ENCODE assay signal across 8 cellular contexts in genomic region chr10:25113231-25114035, GRCh38.
DNase-seq lines count a peak whose midpoint lies in the region; ATAC-seq, FAIRE-seq and TF ChIP-seq lines count a peak whose summit lies in the region.

No MANE protein-coding gene starts in this region.

- no TSS peak for BruUV-seq in mammary epithelial cell (replicated peaks; lab: Mats Ljungman, UMichigan)

- ATAC-seq in GM18505 (IDR thresholded peaks at IDR 0.05; ENCODE audit: unreplicated experiment) (peak; percentile 89), HG02852 (IDR thresholded peaks at IDR 0.05; ENCODE audit: unreplicated experiment) (peak; percentile 98)

- H3K79me2 ChIP-seq in mammary epithelial cell (ENCODE audit: insufficient read depth, low read length): no peaks in the 10 kb centered on the region

- H3K4me3 ChIP-seq in SK-N-MC (no peak overlapping the region), mammary epithelial cell (replicated peaks in 1 of 3; ENCODE audit: insufficient read depth in 1 of 3, low read depth in 2 of 3, low read length in 3 of 3) (no peak overlapping the region)

- H3K9ac ChIP-seq in SK-N-MC (ENCODE audit: insufficient read length): no peak overlapping the region
- H3K9ac ChIP-seq in mammary epithelial cell (ENCODE audit: insufficient read depth, low read length): no peak overlapping the region

- no peak for TF ChIP-seq POLR2A in GM18505 (IDR thresholded peaks at IDR 0.05; ENCODE audit: borderline replicate concordance, extremely low read depth, insufficient read depth, insufficient read length)

- peak overlapping the region; percentile 76 for H2AFZ ChIP-seq in mammary epithelial cell (ENCODE audit: low read depth, low read length)

- no peak overlapping the region for H3K4me2 ChIP-seq in mammary epithelial cell (ENCODE audit: insufficient read depth, low read depth, low read length)

- WGBS in mammary epithelial cell (ENCODE audit: low coverage, missing lambda C conversion rate): 0% methylated on average over 10 of the region's 13 CpGs

- intact Hi-C loops in mammary epithelial cell (cut with micrococcal nuclease): loop anchor here (1.0 to 10.0 kb wide), 5 partner anchors 59 to 599 kb away; no protein-coding TSS in a partner anchor

- peak; percentile 56 for FAIRE-seq in islet of Langerhans (lab: Jason Lieb, UNC)

- DNase-seq in AG08395 (ENCODE audit: low spot score): peak; percentile 67
- peak; percentile 4 for DNase-seq in NCI-H128 (lab: John Stamatoyannopoulos, UW; ENCODE audit: unreplicated experiment)
- DNase-seq in SK-N-MC (ENCODE audit: low read depth, low spot score): peak; percentile 1
- peak; percentile 91 for DNase-seq in mammary epithelial cell
- DNase-seq in stimulated activated CD4-positive, alpha-beta T cell treated with anti-CD3 and anti-CD28 coated beads, Interleukin-12 subunit alpha, Interleukin-12 subunit beta, amount 100 ng/mL, for 48 hours (ENCODE audit: low read depth in 2 of 3, low spot score in 1 of 3): peak; percentile 4 to 39 (median 17)

- dilution Hi-C loops in mammary epithelial cell (cut with HindIII; ENCODE audit: low sequenced_read_pairs): no loop called here

- H3K9me3 ChIP-seq in SK-N-MC (ENCODE audit: low read depth, low read length) (no peaks in the 10 kb centered on the region), mammary epithelial cell (replicated peaks; ENCODE audit: insufficient read depth, low read length) (no peaks in the 10 kb centered on the region)

- in situ Hi-C loops in mammary epithelial cell (cut with MboI; ENCODE audit: low sequenced_read_pairs in 2 of 2): loop anchor here in 1 of 2 donors (5.0 to 25.0 kb wide), 2 partner anchors 114 to 574 kb away; no protein-coding TSS in a partner anchor

- H3K27me3 ChIP-seq in mammary epithelial cell (ENCODE audit: insufficient read depth, low read length): no peaks in the 10 kb centered on the region

- H3K36me3 ChIP-seq in SK-N-MC (ENCODE audit: insufficient read depth, low read length) (no peaks in the 10 kb centered on the region), mammary epithelial cell (ENCODE audit: insufficient read depth, low read length) (no peaks in the 10 kb centered on the region)

- CTCF ChIA-PET in mammary epithelial cell (lab: Charles Lee; ENCODE audit: low non-redundant PET): interaction anchor here (0.6 to 0.7 kb wide), 3 partner anchors 32 to 553 kb away, joined by 3 to 7 read pairs (median 4); no protein-coding TSS in a partner anchor

- H3K4me1 ChIP-seq in mammary epithelial cell (ENCODE audit: insufficient read depth, low read length): peaks cover 10% of the 10 kb centered on the region

- TF ChIP-seq CTCF in mammary epithelial cell (conservative IDR thresholded peaks at IDR 0.05 in 1 of 2, IDR thresholded peaks at IDR 0.05 in 1 of 2; ENCODE audit: extremely low read depth in 1 of 2, insufficient read depth in 1 of 2, low read depth in 1 of 2, low read length in 2 of 2): peak; percentile 88 to 93

- H3K27ac ChIP-seq in SK-N-MC (no peak overlapping the region), mammary epithelial cell (ENCODE audit: insufficient read depth, low read depth, low read length) (peak overlapping the region; percentile 4)

- H4K20me1 ChIP-seq in mammary epithelial cell (ENCODE audit: insufficient read depth, low read length): no peaks in the 10 kb centered on the region

Comparison
In these comparisons a context has a peak if more than half of its experiments do, and no peak if none do; other contexts are left out.
1. DNase-seq: peak in every context shown above with its lines; median percentile 91 in mammary epithelial cell; 67 in AG08395; 17 in stimulated activated CD4-positive, alpha-beta T cell treated with anti-CD3 and anti-CD28 coated beads, Interleukin-12 subunit alpha, Interleukin-12 subunit beta, amount 100 ng/mL, for 48 hours; 4 in NCI-H128; 1 in SK-N-MC.